Comparison of ENCODE assay signal across 16 cellular contexts in genomic region chr12:123744836-123745235, GRCh38. TPM values are rescaled to one million over a fixed set of nuclear protein-coding genes. Genes with fewer than 3 reads are reported as not detected.
A peak's percentile ranks its signal among the peaks of the same experiment; 100 is the strongest.
DNase-seq lines count a peak whose midpoint lies in the region; ATAC-seq, FAIRE-seq and TF ChIP-seq lines count a peak whose summit lies in the region.
"Had no signal": no experiment of that assay in that cellular context is flagged by ENCODE, and none has a peak within 500 bp of the region (broad histone marks: within the 10 kb centered on the region; RNA-seq: fewer than 3 reads in every experiment).

No MANE protein-coding gene starts in this region.

- H3K27ac Mint-ChIP-seq in activated T-cell treated with anti-CD3 and anti-CD28 coated beads, Interleukin-2, amount 50 U/mL, for 24 hours = peak overlapping the region; percentile 55
- H3K27ac Mint-ChIP-seq in activated T-cell treated with anti-CD3 and anti-CD28 coated beads, Interleukin-2, amount 50 U/mL, for 72 hours = no peak overlapping the region
- peak overlapping the region; percentile 41 for H3K27ac Mint-ChIP-seq in progenitor cell of endocrine pancreas
- H3K27ac Mint-ChIP-seq: activated naive CD8-positive, alpha-beta T cell treated with anti-CD3 and anti-CD28 coated beads, Interleukin-2, amount 10 ng/mL, durations not matched to agents 7 days and 5 days had no signal

- peaks cover 5% of the 10 kb centered on the region for H3K36me3 ChIP-seq in bronchial epithelial cell (ENCODE audit: control insufficient read depth, insufficient read depth, low read length)
- H3K36me3 ChIP-seq: uterus had no signal

- no peaks in the 10 kb centered on the region for H3K27me3 ChIP-seq in bronchial epithelial cell (ENCODE audit: control insufficient read depth, insufficient read depth, low read length)
- H3K27me3 ChIP-seq: spleen, uterus had no signal

- no peak overlapping the region for H3K4me3 Mint-ChIP-seq in activated T-cell treated with anti-CD3 and anti-CD28 coated beads, Interleukin-2, amount 50 U/mL, for 24 hours
- no peak overlapping the region for H3K4me3 Mint-ChIP-seq in activated T-cell treated with anti-CD3 and anti-CD28 coated beads, Interleukin-2, amount 50 U/mL, for 72 hours
- H3K4me3 Mint-ChIP-seq in progenitor cell of endocrine pancreas (ENCODE audit: low read depth) = no peak overlapping the region
- H3K4me3 Mint-ChIP-seq: activated naive CD8-positive, alpha-beta T cell treated with anti-CD3 and anti-CD28 coated beads, Interleukin-2, amount 10 ng/mL, durations not matched to agents 7 days and 5 days; T-cell had no signal

- DNase-seq in activated T-cell treated with anti-CD3 and anti-CD28 coated beads, Interleukin-2, amount 50 U/mL, for 24 hours = no peak
- DNase-seq in activated T-cell treated with anti-CD3 and anti-CD28 coated beads, Interleukin-2, amount 50 U/mL, for 72 hours = no peak
- DNase-seq in NB4 (ENCODE audit: low read depth) (peak; percentile 43), bronchial epithelial cell (ENCODE audit: low read depth) (no peak), progenitor cell of endocrine pancreas (ENCODE audit: low spot score, unreplicated experiment) (no peak), NCI-H2227 treated with DMSO at 0.1 percent for 48 hours (lab: John Stamatoyannopoulos, UW) (no peak)
- DNase-seq in stimulated activated CD8-positive, alpha-beta memory T cell treated with anti-CD3 and anti-CD28 coated beads, Interleukin-4, amount 100 ng/mL, for 48 hours = no peak
- no peak for DNase-seq in activated CD8-positive, alpha-beta memory T cell treated with anti-CD3 and anti-CD28 coated beads for 24 hours
- DNase-seq: activated naive CD8-positive, alpha-beta T cell treated with anti-CD3 and anti-CD28 coated beads, Interleukin-2, amount 10 ng/mL, durations not matched to agents 7 days and 5 days; GF-D8; NCI-H1048; NCI-H774; spleen; T-cell; uterus had no signal

- no peaks in the 10 kb centered on the region for H3K27me3 Mint-ChIP-seq in activated T-cell treated with anti-CD3 and anti-CD28 coated beads, Interleukin-2, amount 50 U/mL, for 24 hours
- no peaks in the 10 kb centered on the region for H3K27me3 Mint-ChIP-seq in activated T-cell treated with anti-CD3 and anti-CD28 coated beads, Interleukin-2, amount 50 U/mL, for 72 hours (ENCODE audit: low read depth)
- no peaks in the 10 kb centered on the region for H3K27me3 Mint-ChIP-seq in progenitor cell of endocrine pancreas
- H3K27me3 Mint-ChIP-seq: activated naive CD8-positive, alpha-beta T cell treated with anti-CD3 and anti-CD28 coated beads, Interleukin-2, amount 10 ng/mL, durations not matched to agents 7 days and 5 days; T-cell had no signal

- no peaks in the 10 kb centered on the region for H3K9me3 Mint-ChIP-seq in activated T-cell treated with anti-CD3 and anti-CD28 coated beads, Interleukin-2, amount 50 U/mL, for 24 hours
- H3K9me3 Mint-ChIP-seq in activated T-cell treated with anti-CD3 and anti-CD28 coated beads, Interleukin-2, amount 50 U/mL, for 72 hours = no peaks in the 10 kb centered on the region
- no peaks in the 10 kb centered on the region for H3K9me3 Mint-ChIP-seq in progenitor cell of endocrine pancreas (ENCODE audit: low read depth)
- H3K9me3 Mint-ChIP-seq: activated naive CD8-positive, alpha-beta T cell treated with anti-CD3 and anti-CD28 coated beads, Interleukin-2, amount 10 ng/mL, durations not matched to agents 7 days and 5 days; T-cell had no signal

- H3K4me1 Mint-ChIP-seq in activated T-cell treated with anti-CD3 and anti-CD28 coated beads, Interleukin-2, amount 50 U/mL, for 24 hours (ENCODE audit: low read depth) = peaks cover 39% of the 10 kb centered on the region
- H3K4me1 Mint-ChIP-seq in activated T-cell treated with anti-CD3 and anti-CD28 coated beads, Interleukin-2, amount 50 U/mL, for 72 hours (ENCODE audit: low read depth) = peaks cover 34% of the 10 kb centered on the region
- H3K4me1 Mint-ChIP-seq in progenitor cell of endocrine pancreas (ENCODE audit: low read depth) = no peaks in the 10 kb centered on the region

- TF ChIP-seq CTCF in NB4 (IDR thresholded peaks at IDR 0.05; ENCODE audit: low read depth, low read length) (peak; percentile 49), bronchial epithelial cell (IDR thresholded peaks at IDR 0.05; ENCODE audit: insufficient read depth, low read length, severe bottlenecking) (peak; percentile 7), progenitor cell of endocrine pancreas (IDR thresholded peaks at IDR 0.05; ENCODE audit: unreplicated experiment) (peak; percentile 11)

- no peak for TF ChIP-seq POLR2A in NB4 (IDR thresholded peaks at IDR 0.05; ENCODE audit: extremely low read depth, insufficient read length)

- ATAC-seq in activated T-cell treated with anti-CD3 and anti-CD28 coated beads, Interleukin-2, amount 50 U/mL, for 72 hours (replicated peaks in 1 of 2) = no peak
- ATAC-seq: T-cell had no signal

- H3K36me3 Mint-ChIP-seq in activated T-cell treated with anti-CD3 and anti-CD28 coated beads, Interleukin-2, amount 50 U/mL, for 24 hours (ENCODE audit: low read depth) = peaks cover 92% of the 10 kb centered on the region
- H3K36me3 Mint-ChIP-seq in activated T-cell treated with anti-CD3 and anti-CD28 coated beads, Interleukin-2, amount 50 U/mL, for 72 hours (ENCODE audit: insufficient read depth in 2 of 2) = peaks cover 16 to 59% of the 10 kb centered on the region in 2 donors
- peaks cover 20% of the 10 kb centered on the region for H3K36me3 Mint-ChIP-seq in progenitor cell of endocrine pancreas (ENCODE audit: insufficient read depth)

- FAIRE-seq in bronchial epithelial cell (lab: Jason Lieb, UNC) = no peak
- FAIRE-seq: islet of Langerhans had no signal

- H3K4me3 ChIP-seq in NB4 (ENCODE audit: low read depth, low read length) (no peak overlapping the region), bronchial epithelial cell (ENCODE audit: low read depth, low read length) (no peak overlapping the region)
- H3K4me3 ChIP-seq: spleen, uterus had no signal

RNA-seq across cellular contexts. Expression of gene DNAH10, which starts 17.3 kb away (rescaled TPM):
- under 1 TPM; 0.44 to 0.46 TPM for total RNA-seq in activated T-cell treated with anti-CD3 and anti-CD28 coated beads, Interleukin-2, amount 50 U/mL, for 72 hours
- total RNA-seq in bronchial epithelial cell (under 0.01 and 0.13 TPM in 2 replicates), progenitor cell of endocrine pancreas (0.47 and 1.0 TPM in 2 replicates)

RNA-seq across cellular contexts. Expression of gene ATP6V0A2, which starts 32.7 kb away (rescaled TPM):
- total RNA-seq in activated T-cell treated with anti-CD3 and anti-CD28 coated beads, Interleukin-2, amount 50 U/mL, for 72 hours = 100 to 1,000 TPM; 125 to 140 TPM
- total RNA-seq in bronchial epithelial cell (18.2 TPM in 2 replicates), progenitor cell of endocrine pancreas (34.4 and 41.4 TPM in 2 replicates)
